ENCODE assay signal across 1 cellular context in genomic region chr11:3124821-3125220, GRCh38.
TF ChIP-seq lines count a peak whose summit lies in the region.

No MANE protein-coding gene starts in this region.

TF ChIP-seq in IMR-90, 13 proteins besides CTCF, POLR2A, EP300 and RAD21 (continued from another document):
- TF ChIP-seq FOS (IDR thresholded peaks at IDR 0.05; ENCODE audit: low read depth, low read length): no peak
- TF ChIP-seq RCOR1 (IDR thresholded peaks at IDR 0.05; ENCODE audit: insufficient replicate concordance, low read length): no peak
TF ChIP-seq in IMR-90: peak in this region for 0.
